Comparison of ENCODE assay signal across 10 cellular contexts in genomic region chr13:74325106-74325505, GRCh38.
DNase-seq lines count a peak whose midpoint lies in the region; ATAC-seq and TF ChIP-seq lines count a peak whose summit lies in the region.
"Had no signal": no experiment of that assay in that cellular context is flagged by ENCODE, and none has a peak within 500 bp of the region (broad histone marks: within the 10 kb centered on the region; RNA-seq: fewer than 3 reads in every experiment).

No MANE protein-coding gene starts in this region.

- peak; percentile 42 for DNase-seq in AG20443 (ENCODE audit: low spot score)
- peak; percentile 79 for DNase-seq in NCI-H1105 treated with DMSO at 0.1 percent for 48 hours (lab: John Stamatoyannopoulos, UW)
- DNase-seq in amniotic stem cell (lab: John Stamatoyannopoulos, UW), result peak; percentile 16
- DNase-seq in left lung, result no peak
- DNase-seq in activated T-cell treated with anti-CD3 and anti-CD28 coated beads, Interleukin-2, amount 50 U/mL, for 72 hours, result no peak
- DNase-seq in omental fat pad (ENCODE audit: low spot score), result no peak
- DNase-seq in hippocampal formation (lab: John Stamatoyannopoulos, UW), result no peak
- DNase-seq: GOT3; stimulated activated CD4-positive, alpha-beta T cell treated with anti-CD3 and anti-CD28 coated beads, Interleukin-2, amount 100 ng/mL, for 24 hours had no signal

- ATAC-seq in left lung, result peak; percentile 35
- no peak for ATAC-seq in activated T-cell treated with anti-CD3 and anti-CD28 coated beads, Interleukin-2, amount 50 U/mL, for 72 hours (replicated peaks in 1 of 2)
- ATAC-seq in GM18909 (IDR thresholded peaks at IDR 0.05; ENCODE audit: poor library complexity, unreplicated experiment), result no peak
- no peak for ATAC-seq in omental fat pad (ENCODE audit: low FRiP score)

- H3K4me3 ChIP-seq in left lung, result no peak overlapping the region

- H3K9me3 Mint-ChIP-seq in activated T-cell treated with anti-CD3 and anti-CD28 coated beads, Interleukin-2, amount 50 U/mL, for 72 hours, result peaks cover 0 to 2% of the 10 kb centered on the region in 2 donors

- TF ChIP-seq CTCF in left lung (IDR thresholded peaks at IDR 0.05), result no peak
- no peak for TF ChIP-seq CTCF in omental fat pad (IDR thresholded peaks at IDR 0.05)

- H3K4me1 Mint-ChIP-seq in activated T-cell treated with anti-CD3 and anti-CD28 coated beads, Interleukin-2, amount 50 U/mL, for 72 hours (ENCODE audit: low read depth), result no peaks in the 10 kb centered on the region

- no peaks in the 10 kb centered on the region for H3K4me1 ChIP-seq in left lung

- H3K27me3 Mint-ChIP-seq in activated T-cell treated with anti-CD3 and anti-CD28 coated beads, Interleukin-2, amount 50 U/mL, for 72 hours (ENCODE audit: low read depth), result no peaks in the 10 kb centered on the region

- no peaks in the 10 kb centered on the region for H3K36me3 ChIP-seq in left lung

- H3K4me3 Mint-ChIP-seq in activated T-cell treated with anti-CD3 and anti-CD28 coated beads, Interleukin-2, amount 50 U/mL, for 72 hours, result no peak overlapping the region

- intact Hi-C loops in left lung (cut with DNase I), result no loop called here

- no peak overlapping the region for H3K27ac ChIP-seq in left lung

- no peaks in the 10 kb centered on the region for H3K27me3 ChIP-seq in left lung

- no peak overlapping the region for H3K27ac Mint-ChIP-seq in activated T-cell treated with anti-CD3 and anti-CD28 coated beads, Interleukin-2, amount 50 U/mL, for 72 hours

- no peaks in the 10 kb centered on the region for H3K36me3 Mint-ChIP-seq in activated T-cell treated with anti-CD3 and anti-CD28 coated beads, Interleukin-2, amount 50 U/mL, for 72 hours (ENCODE audit: insufficient read depth in 2 of 2)

- H3K9me3 ChIP-seq in left lung, result no peaks in the 10 kb centered on the region

Comparison
In these comparisons a context has a peak if more than half of its experiments do, and no peak if none do; other contexts are left out.
1. DNase-seq: peak in AG20443 (single experiment), NCI-H1105 treated with DMSO at 0.1 percent for 48 hours (single experiment) and amniotic stem cell (single experiment); none in left lung (0 of 2), activated T-cell treated with anti-CD3 and anti-CD28 coated beads, Interleukin-2, amount 50 U/mL, for 72 hours (0 of 2), omental fat pad (single experiment) and hippocampal formation (0 of 2).